14 cellular contexts compared by ENCODE assay signal in the genomic region with DNA sequence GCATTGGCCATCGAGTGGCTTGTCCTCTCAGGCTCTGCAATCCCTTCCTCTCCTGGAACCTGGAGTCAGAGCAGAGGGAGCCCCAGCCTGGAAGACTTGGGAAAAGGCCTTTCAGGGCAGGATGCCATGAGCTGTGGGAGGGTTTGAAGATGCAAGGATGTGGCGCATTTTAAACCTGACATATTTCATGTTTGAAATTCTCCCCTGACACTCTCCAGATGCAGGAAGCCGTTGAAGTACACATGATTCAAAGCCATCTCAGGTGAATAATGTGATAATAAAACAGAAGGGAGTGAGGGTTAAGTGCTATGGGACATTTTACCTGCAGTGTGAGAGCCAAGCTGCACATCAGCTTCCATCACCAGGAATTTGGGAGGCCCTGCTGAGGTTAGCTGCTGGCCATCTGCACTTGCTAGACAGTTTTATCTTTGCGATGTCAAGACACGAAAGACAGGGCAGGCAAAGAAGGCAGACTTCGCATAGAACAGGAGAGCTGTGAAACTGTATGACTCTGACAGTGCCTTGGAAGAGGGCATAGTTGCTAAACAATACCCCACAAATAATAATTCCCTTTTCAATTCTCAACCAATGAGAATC.
DNase-seq lines count a peak whose midpoint lies in the region; ATAC-seq and TF ChIP-seq lines count a peak whose summit lies in the region.
"Had no signal": no experiment of that assay in that cellular context is flagged by ENCODE, and none has a peak within 500 bp of the region (broad histone marks: within the 10 kb centered on the region; RNA-seq: fewer than 3 reads in every experiment).

No MANE protein-coding gene starts in this region.

- peaks cover 29% of the 10 kb centered on the region for H3K9me1 ChIP-seq in IMR-90 (ENCODE audit: insufficient read depth, low read length)

- intact Hi-C loops in IMR-90 (cut with micrococcal nuclease) (no loop called here), uterus (cut with DNase I; ENCODE audit: low total_unique reads) (no loop called here)

- H3K36me3 ChIP-seq in IMR-90 (ENCODE audit: control insufficient read depth, insufficient read depth, low read length) (peaks cover 4% of the 10 kb centered on the region; the same call in 1 of the 2 replicates), mesendoderm (ENCODE audit: control insufficient read depth, insufficient read depth, low read length) (no peaks in the 10 kb centered on the region), uterus (no peaks in the 10 kb centered on the region)
- H3K36me3 ChIP-seq: BE2C had no signal

- CTCF ChIA-PET in IMR-90 (lab: Yijun Ruan, JAX) = no interaction called here

- H3K4ac ChIP-seq in IMR-90 (ENCODE audit: low read depth, low read length) (peak overlapping the region; percentile 62), mesendoderm (ENCODE audit: low read depth, low read length) (no peak overlapping the region)

- no peak for ATAC-seq in IMR-90 (ENCODE audit: low read depth)
- no peak for ATAC-seq in GM19351 (IDR thresholded peaks at IDR 0.05; ENCODE audit: unreplicated experiment)
- ATAC-seq in omental fat pad (ENCODE audit: low FRiP score) = no peak
- ATAC-seq: A549 had no signal

- no peaks in the 10 kb centered on the region for H3K79me2 ChIP-seq in mesendoderm (ENCODE audit: control insufficient read depth, insufficient read depth, low read length)

- H2BK120ac ChIP-seq in IMR-90 (ENCODE audit: low read depth, low read length) (peak overlapping the region; percentile 54; the same call in 1 of the 2 replicates), mesendoderm (ENCODE audit: low read depth, low read length) (no peak overlapping the region)

- H2BK5ac ChIP-seq in IMR-90 (ENCODE audit: low read depth, low read length, poor library complexity, severe bottlenecking) (no peak overlapping the region), mesendoderm (ENCODE audit: low read length) (no peak overlapping the region)

- peaks cover 5% of the 10 kb centered on the region; the same call in 1 of the 2 replicates for H4K20me1 ChIP-seq in IMR-90 (ENCODE audit: insufficient read depth, low read length)

- H4K8ac ChIP-seq in IMR-90 (ENCODE audit: low read depth in 2 of 2, low read length in 2 of 2) = peak overlapping the region; percentile 27 to 31; a peak in 2 of 4 replicates
- H4K8ac ChIP-seq in mesendoderm (ENCODE audit: low read depth, low read length) = no peak overlapping the region

- peaks cover 31% of the 10 kb centered on the region for H3K4me1 ChIP-seq in IMR-90 (ENCODE audit: control insufficient read depth, insufficient read depth, low read length)
- H3K4me1 ChIP-seq in mesendoderm (ENCODE audit: control insufficient read depth, low read depth, low read length) = no peaks in the 10 kb centered on the region
- H3K4me1 ChIP-seq in uterus = no peaks in the 10 kb centered on the region
- H3K4me1 ChIP-seq: BE2C had no signal

- no peak overlapping the region for H3K4me3 ChIP-seq in IMR-90 (ENCODE audit: insufficient read depth, low read depth, low read length)
- no peak overlapping the region for H3K4me3 ChIP-seq in mesendoderm (ENCODE audit: low read length)
- no peak overlapping the region for H3K4me3 ChIP-seq in uterus
- H3K4me3 ChIP-seq: A549 had no signal

- 0 out of 2 replicates have a peak overlapping the region, but pooled peaks have one; percentile 28 for H3K23ac ChIP-seq in IMR-90 (ENCODE audit: low read depth, low read length)
- no peak overlapping the region for H3K23ac ChIP-seq in mesendoderm (ENCODE audit: low read length)

- H4K5ac ChIP-seq in IMR-90 (ENCODE audit: low read depth, low read length) (no peak overlapping the region), mesendoderm (ENCODE audit: low read length) (no peak overlapping the region)

- H2AFZ ChIP-seq in IMR-90 (replicated peaks; ENCODE audit: low read length, poor library complexity) = no peak overlapping the region

- peak overlapping the region; percentile 44; the same call in 1 of the 2 replicates for H3K14ac ChIP-seq in IMR-90 (replicated peaks; ENCODE audit: low read depth, low read length)

- H3K79me1 ChIP-seq in IMR-90 (ENCODE audit: low read depth in 1 of 2, low read length in 2 of 2) (peaks cover 21 to 61% of the 10 kb centered on the region in 2 experiments), mesendoderm (ENCODE audit: low read length) (no peaks in the 10 kb centered on the region)

- no peak overlapping the region for H3K27ac ChIP-seq in IMR-90 (ENCODE audit: insufficient read depth, low read length)
- peak overlapping the region; percentile 35 for H3K27ac ChIP-seq in mesendoderm (ENCODE audit: low read depth, low read length)
- H3K27ac ChIP-seq in uterus = no peak overlapping the region
- H3K27ac ChIP-seq: A549, C4-2B had no signal

- no peaks in the 10 kb centered on the region for H3K27me3 ChIP-seq in IMR-90 (ENCODE audit: control insufficient read depth, insufficient read depth, low read length)
- no peaks in the 10 kb centered on the region for H3K27me3 ChIP-seq in mesendoderm (ENCODE audit: insufficient read depth, low read length, poor library complexity)
- H3K27me3 ChIP-seq in uterus = no peaks in the 10 kb centered on the region
- H3K27me3 ChIP-seq: BE2C had no signal

- TF ChIP-seq CTCF in IMR-90 (conservative IDR thresholded peaks at IDR 0.05; ENCODE audit: low read depth, low read length) (no peak), uterus (IDR thresholded peaks at IDR 0.05) (no peak), omental fat pad (IDR thresholded peaks at IDR 0.05) (no peak)

- BruUV-seq in IMR-90 (replicated peaks; lab: Mats Ljungman, UMichigan) = no TSS peak

- peak overlapping the region; percentile 3 for H2AK5ac ChIP-seq in IMR-90 (ENCODE audit: low read depth, low read length)
- no peak overlapping the region for H2AK5ac ChIP-seq in mesendoderm (ENCODE audit: low read length)

- H4K91ac ChIP-seq in IMR-90 (ENCODE audit: insufficient read depth, low read depth, low read length) = 0 out of 2 replicates have a peak overlapping the region, but pooled peaks have one; percentile 9

- peak overlapping the region; percentile 40; the same call in 1 of the 2 replicates for H3K4me2 ChIP-seq in IMR-90 (ENCODE audit: low read depth, low read length)
- H3K4me2 ChIP-seq in mesendoderm (ENCODE audit: low read length) = no peak overlapping the region
- H3K4me2 ChIP-seq: A549 had no signal

- H3K9me3 ChIP-seq in IMR-90 (ENCODE audit: control insufficient read depth, insufficient read depth, low read length) (no peaks in the 10 kb centered on the region), uterus (no peaks in the 10 kb centered on the region)
- H3K9me3 ChIP-seq: A549, BE2C had no signal

- no peak overlapping the region for H2AK9ac ChIP-seq in IMR-90 (replicated peaks; ENCODE audit: low read depth, low read length, poor library complexity)

- TF ChIP-seq RAD21 in IMR-90 (IDR thresholded peaks at IDR 0.05; ENCODE audit: low read length) = no peak

- TF ChIP-seq POLR2A in IMR-90 (IDR thresholded peaks at IDR 0.05; ENCODE audit: low read depth, low read length) = no peak
- TF ChIP-seq POLR2A in uterus (IDR thresholded peaks at IDR 0.05) = no peak

- H3K9ac ChIP-seq in IMR-90 (ENCODE audit: low read depth, low read length) (0 out of 2 replicates have a peak overlapping the region, but pooled peaks have one; percentile 13), mesendoderm (ENCODE audit: low read length) (no peak overlapping the region)

- in situ Hi-C loops in IMR-90 (cut with MboI; ENCODE audit: low sequenced_read_pairs) = no loop called here

- POLR2A ChIA-PET in IMR-90 (lab: Charles Lee; ENCODE audit: unreplicated experiment) = no interaction called here

- dilution Hi-C loops in IMR-90 (cut with HindIII; ENCODE audit: low sequenced_read_pairs, unreplicated experiment) = no loop called here

- no peak overlapping the region for H3K56ac ChIP-seq in IMR-90 (ENCODE audit: extremely low read depth, insufficient read depth, low read length)
- H3K56ac ChIP-seq in mesendoderm (ENCODE audit: low read length) = no peak overlapping the region

- no CpG with 5 or more reads among the region's 6 CpGs for WGBS in IMR-90 (ENCODE audit: extremely low coverage in 2 of 2, insufficient read length in 1 of 2), 2 experiments
- WGBS in mesendoderm (ENCODE audit: extremely low coverage, insufficient coverage, low lambda C conversion rate) = no CpG with 5 or more reads among the region's 6 CpGs

- no peak overlapping the region; the same call in 1 of the 2 replicates for H2BK20ac ChIP-seq in IMR-90 (ENCODE audit: low read depth, low read length)

- H3K18ac ChIP-seq in IMR-90 (ENCODE audit: low read depth, low read length) = 0 out of 2 replicates have a peak overlapping the region, but pooled peaks have one; percentile 1
- H3K18ac ChIP-seq in mesendoderm (ENCODE audit: low read length) = no peak overlapping the region

- no peak for DNase-seq in IMR-90
- peak; percentile 80 for DNase-seq in amniotic epithelial cell (ENCODE audit: low read depth)
- DNase-seq in mesendoderm = peak; percentile 62
- peak; percentile 35 to 76 for DNase-seq in uterus
- DNase-seq in activated CD4-positive, alpha-beta T cell treated with anti-CD3 and anti-CD28 coated beads for 4 hours = no peak
- DNase-seq in omental fat pad (ENCODE audit: low spot score) = no peak
- DNase-seq: BE2C; CD4-positive, alpha-beta memory T cell; DMS79; HCEC 1CT; HFFc6 had no signal

- H2BK15ac ChIP-seq in IMR-90 (ENCODE audit: low read depth, low read length) = no peak overlapping the region
- no peak overlapping the region for H2BK15ac ChIP-seq in mesendoderm (replicated peaks; ENCODE audit: low read depth)

TF ChIP-seq in IMR-90, 13 proteins besides CTCF, POLR2A, EP300 and RAD21:
- TF ChIP-seq BHLHE40 (IDR thresholded peaks at IDR 0.05; ENCODE audit: low read depth, low read length) = no peak

Comparison
In these comparisons a context has a peak if more than half of its experiments do, and no peak if none do; other contexts are left out.
1. DNase-seq: peak in amniotic epithelial cell (single experiment), mesendoderm (single experiment) and uterus (2 of 2); none in IMR-90 (single experiment), activated CD4-positive, alpha-beta T cell treated with anti-CD3 and anti-CD28 coated beads for 4 hours (0 of 2) and omental fat pad (single experiment).